Comparison of ENCODE assay signal across 11 cellular contexts in genomic region chr21:42671778-42672593, GRCh38. TPM values are rescaled to one million over a fixed set of nuclear protein-coding genes. Genes with fewer than 3 reads are reported as not detected.
DNase-seq lines count a peak whose midpoint lies in the region; ATAC-seq and TF ChIP-seq lines count a peak whose summit lies in the region.
"Had no signal": no experiment of that assay in that cellular context is flagged by ENCODE, and none has a peak within 500 bp of the region (broad histone marks: within the 10 kb centered on the region; RNA-seq: fewer than 3 reads in every experiment).

No MANE protein-coding gene starts in this region.

- no peaks in the 10 kb centered on the region for H3K79me2 ChIP-seq in PC-3 (ENCODE audit: low read length)

- H3K4me2 ChIP-seq in PC-3 (ENCODE audit: low read length) = peak overlapping the region; percentile 68

- CTCF ChIA-PET in MCF 10A (lab: Yijun Ruan, JAX) (no interaction called here), PC-3 (lab: Charles Lee) (no interaction called here)

- no peaks in the 10 kb centered on the region for H3F3A ChIP-seq in PC-3 (ENCODE audit: low read length, unreplicated experiment)

- TF ChIP-seq POLR2A in breast epithelium (IDR thresholded peaks at IDR 0.05) = no peak

- no peaks in the 10 kb centered on the region for H3K9me2 ChIP-seq in PC-3 (replicated peaks; ENCODE audit: low read length)

- peaks cover 3% of the 10 kb centered on the region; the same call in 1 of the 2 replicates for H4K20me1 ChIP-seq in PC-3 (ENCODE audit: low read length)

- BruUV-seq in MCF 10A (replicated peaks; lab: Mats Ljungman, UMichigan) = no TSS peak
- no TSS peak for BruUV-seq in PC-3 (replicated peaks; lab: Mats Ljungman, UMichigan)

- H3K9ac ChIP-seq in PC-3 (ENCODE audit: low read length) = no peak overlapping the region

- H3K4me1 Mint-ChIP-seq in MCF 10A (ENCODE audit: insufficient read depth, unreplicated experiment) = no peaks in the 10 kb centered on the region

- H3K4me1 ChIP-seq in breast epithelium (peaks cover 0 to 6% of the 10 kb centered on the region in 2 donors), PC-3 (ENCODE audit: insufficient read depth, low read length) (peaks cover 33% of the 10 kb centered on the region)

- no peak overlapping the region for H2AFZ ChIP-seq in PC-3 (ENCODE audit: low read length)

- DNase-seq in MCF 10A (ENCODE audit: unreplicated experiment) (peak; percentile 82), breast epithelium (ENCODE audit: low spot score in 2 of 2) (no peak), PC-3 (peak; percentile 87), iris pigment epithelial cell (ENCODE audit: low read depth) (peak; percentile 11), germinal center (ENCODE audit: low spot score) (no peak), cerebellar cortex (ENCODE audit: low spot score) (no peak)
- DNase-seq in effector CD8-positive, alpha-beta T cell (lab: John Stamatoyannopoulos, UW) = no peak
- DNase-seq: activated naive CD4-positive, alpha-beta T cell treated with anti-CD3 and anti-CD28 coated beads, Interleukin-2, amount 50 U/mL, for 16 hours; GOT3; hypothalamus had no signal

- no peak overlapping the region for H3K4me3 Mint-ChIP-seq in MCF 10A (ENCODE audit: unreplicated experiment)

- H3K36me3 Mint-ChIP-seq in MCF 10A (ENCODE audit: insufficient read depth, unreplicated experiment) = no peaks in the 10 kb centered on the region

- no peaks in the 10 kb centered on the region for H3K36me3 ChIP-seq in breast epithelium
- H3K36me3 ChIP-seq in PC-3 (ENCODE audit: low read depth, low read length) = no peaks in the 10 kb centered on the region

- H3K27ac Mint-ChIP-seq in MCF 10A (ENCODE audit: low read depth, unreplicated experiment) = no peak overlapping the region

- H3K9me3 ChIP-seq in breast epithelium (no peaks in the 10 kb centered on the region), PC-3 (ENCODE audit: low read length) (no peaks in the 10 kb centered on the region)

- intact Hi-C loops in MCF 10A (cut with micrococcal nuclease) (no loop called here), breast epithelium (cut with DNase I; ENCODE audit: low total_unique reads) (no loop called here), PC-3 (cut with micrococcal nuclease) (loop anchor here (2.0 to 10.0 kb wide), 2 partner anchors 53 to 143 kb away; no protein-coding TSS in a partner anchor)

- no peak for TF ChIP-seq CTCF in MCF 10A (IDR thresholded peaks at IDR 0.05; ENCODE audit: unreplicated experiment)
- TF ChIP-seq CTCF in breast epithelium (IDR thresholded peaks at IDR 0.05) = no peak
- no peak for TF ChIP-seq CTCF in PC-3 (conservative IDR thresholded peaks at IDR 0.05; ENCODE audit: low read depth, low read length)

- H3K27me3 ChIP-seq in breast epithelium (no peaks in the 10 kb centered on the region), PC-3 (ENCODE audit: low read length) (peaks cover 55% of the 10 kb centered on the region)

- no peaks in the 10 kb centered on the region for H3K9me3 Mint-ChIP-seq in MCF 10A (ENCODE audit: unreplicated experiment)

- peak; percentile 70 for ATAC-seq in PC-3
- ATAC-seq in GM18520 (IDR thresholded peaks at IDR 0.05; ENCODE audit: unreplicated experiment) = no peak

- no peaks in the 10 kb centered on the region for H3K27me3 Mint-ChIP-seq in MCF 10A (ENCODE audit: insufficient read depth, unreplicated experiment)

- H3K4me3 ChIP-seq in breast epithelium (no peak overlapping the region), PC-3 (ENCODE audit: low read length) (no peak overlapping the region)

- POLR2A ChIA-PET in MCF 10A (lab: Yijun Ruan, JAX) (interaction anchor here (0.7 kb wide), 1 partner anchor 17 kb away, joined by 3 read pairs; no protein-coding TSS in a partner anchor), PC-3 (lab: Charles Lee; ENCODE audit: unreplicated experiment) (interaction anchor here (0.6 kb wide), 2 partner anchors 33 to 323 kb away, joined by 3 read pairs; no protein-coding TSS in a partner anchor)

- H3K27ac ChIP-seq in breast epithelium (peak overlapping the region in 1 of 2 donors; percentile 32), PC-3 (ENCODE audit: low read length) (peak overlapping the region; percentile 25)

RNA-seq across cellular contexts. Expression of gene PDE9A, which starts 18.6 kb away (rescaled TPM):
- total RNA-seq in MCF 10A (2022) (not detected in 2 replicates), breast epithelium (10 to 100 TPM in 2 of 3 donors, 1 to 10 TPM in 1; 3.0 to 14.7 (median 10.5) TPM), PC-3 (2014; rRNA removed) (0.33 and 1.3 TPM in 2 replicates)

Comparison
In these comparisons a context has a peak if more than half of its experiments do, and no peak if none do; other contexts are left out.
1. DNase-seq: peak in MCF 10A (single experiment), PC-3 (single experiment) and iris pigment epithelial cell (single experiment); none in breast epithelium (0 of 2), effector CD8-positive, alpha-beta T cell (single experiment), germinal center (single experiment) and cerebellar cortex (single experiment).